ENCODE assay signal across 6 cellular contexts in genomic region chr5:250396-250795, GRCh38. TPM values are rescaled to one million over a fixed set of nuclear protein-coding genes. Genes with fewer than 3 reads are reported as not detected.
"Had no signal": no experiment of that assay in that cellular context is flagged by ENCODE, and none has a peak within 500 bp of the region (broad histone marks: within the 10 kb centered on the region; RNA-seq: fewer than 3 reads in every experiment).

No MANE protein-coding gene starts in this region.

RNA-seq across cellular contexts. Expression of gene LRRC14B, which starts 59.1 kb away (rescaled TPM):
- total RNA-seq: activated CD4-positive, alpha-beta memory T cell treated with anti-CD3 and anti-CD28 coated beads for 36 hours; aorta; MCF 10A; PC-3; SJSA1 had no signal
- polyA plus RNA-seq: aorta, IgD-negative memory B cell had no signal
